In genomic region chr16:21603920-21604319, GRCh38 we compare ENCODE assay signal across 2 cellular contexts.
TF ChIP-seq lines count a peak whose summit lies in the region.

No MANE protein-coding gene starts in this region.

TF ChIP-seq in HepG2, 621 proteins besides CTCF, POLR2A, EP300 and RAD21 (continues in another document):
- TF ChIP-seq ZNF552 (CRISPR knock-in tag; IDR thresholded peaks at IDR 0.05; ENCODE audit: borderline replicate concordance) (no peak), RARA (CRISPR knock-in tag; IDR thresholded peaks at IDR 0.05) (peak; percentile 29; the same call in 1 of the 2 replicates), TEAD2 (CRISPR knock-in tag; IDR thresholded peaks at IDR 0.05) (no peak), JARID2 (CRISPR knock-in tag; IDR thresholded peaks at IDR 0.05; ENCODE audit: insufficient replicate concordance) (no peak), YEATS4 (CRISPR knock-in tag; IDR thresholded peaks at IDR 0.05; ENCODE audit: borderline replicate concordance) (no peak), ZNF672 (CRISPR knock-in tag; IDR thresholded peaks at IDR 0.05) (no peak), MIXL1 (CRISPR knock-in tag; IDR thresholded peaks at IDR 0.05) (peak; percentile 50; the same call in 1 of the 2 replicates), ZNF329 (CRISPR knock-in tag; IDR thresholded peaks at IDR 0.05; ENCODE audit: low read depth) (no peak), ZNF737 (CRISPR knock-in tag; IDR thresholded peaks at IDR 0.05; ENCODE audit: borderline replicate concordance) (no peak), PRPF4 (IDR thresholded peaks at IDR 0.05; ENCODE audit: low read depth, low read length, poor library complexity, severe bottlenecking) (no peak), PBX2 (CRISPR knock-in tag; IDR thresholded peaks at IDR 0.05) (0 out of 2 replicates have a peak, but pooled peaks have one; percentile 42), ZIK1 (CRISPR knock-in tag; IDR thresholded peaks at IDR 0.05; ENCODE audit: borderline replicate concordance, low read depth) (0 out of 2 replicates have a peak, but pooled peaks have one; percentile 8), GFI1 (CRISPR knock-in tag; IDR thresholded peaks at IDR 0.05; ENCODE audit: borderline replicate concordance) (no peak), ZMYM4 (CRISPR knock-in tag; IDR thresholded peaks at IDR 0.05) (no peak), ZMYM3 (CRISPR knock-in tag; IDR thresholded peaks at IDR 0.05) (0 out of 2 replicates have a peak, but pooled peaks have one; percentile 25), RXRB (CRISPR knock-in tag; IDR thresholded peaks at IDR 0.05; ENCODE audit: borderline replicate concordance) (peak; percentile 33; the same call in 1 of the 2 replicates), CAMTA2 (CRISPR knock-in tag; IDR thresholded peaks at IDR 0.05; ENCODE audit: borderline replicate concordance) (no peak), ZNF121 (CRISPR knock-in tag; IDR thresholded peaks at IDR 0.05) (peak; percentile 51; the same call in 1 of the 2 replicates), MBNL3 (CRISPR knock-in tag; conservative IDR thresholded peaks at IDR 0.05) (no peak), ZNF256 (CRISPR knock-in tag; conservative IDR thresholded peaks at IDR 0.05) (no peak), ZFY (CRISPR knock-in tag; IDR thresholded peaks at IDR 0.05) (no peak), ZNF143 (CRISPR knock-in tag; IDR thresholded peaks at IDR 0.05) (no peak), HNRNPK (IDR thresholded peaks at IDR 0.05; ENCODE audit: low read depth, low read length, poor library complexity, severe bottlenecking) (no peak), ZNF446 (CRISPR knock-in tag; IDR thresholded peaks at IDR 0.05) (no peak), ZNF333 (CRISPR knock-in tag; IDR thresholded peaks at IDR 0.05; ENCODE audit: borderline replicate concordance) (no peak), CEBPG (CRISPR knock-in tag; IDR thresholded peaks at IDR 0.05) (no peak), GATAD2A (CRISPR knock-in tag; IDR thresholded peaks at IDR 0.05) (no peak), ZNF768 (CRISPR knock-in tag; IDR thresholded peaks at IDR 0.05) (no peak), MLX (CRISPR knock-in tag; IDR thresholded peaks at IDR 0.05) (no peak), ZNF451 (CRISPR knock-in tag; IDR thresholded peaks at IDR 0.05) (no peak), ZNF253 (CRISPR knock-in tag; IDR thresholded peaks at IDR 0.05; ENCODE audit: borderline replicate concordance) (no peak), ZNF644 (CRISPR knock-in tag; IDR thresholded peaks at IDR 0.05; ENCODE audit: low read depth) (no peak), ZNF652 (CRISPR knock-in tag; IDR thresholded peaks at IDR 0.05; ENCODE audit: borderline replicate concordance, low read depth) (peak; percentile 90), ETV5 (CRISPR knock-in tag; IDR thresholded peaks at IDR 0.05; ENCODE audit: borderline replicate concordance) (0 out of 2 replicates have a peak, but pooled peaks have one; percentile 40), FOXC1 (CRISPR knock-in tag; IDR thresholded peaks at IDR 0.05; ENCODE audit: borderline replicate concordance) (no peak), ZNF841 (CRISPR knock-in tag; IDR thresholded peaks at IDR 0.05; ENCODE audit: borderline replicate concordance) (no peak)
- TF ChIP-seq, protein P1, sequence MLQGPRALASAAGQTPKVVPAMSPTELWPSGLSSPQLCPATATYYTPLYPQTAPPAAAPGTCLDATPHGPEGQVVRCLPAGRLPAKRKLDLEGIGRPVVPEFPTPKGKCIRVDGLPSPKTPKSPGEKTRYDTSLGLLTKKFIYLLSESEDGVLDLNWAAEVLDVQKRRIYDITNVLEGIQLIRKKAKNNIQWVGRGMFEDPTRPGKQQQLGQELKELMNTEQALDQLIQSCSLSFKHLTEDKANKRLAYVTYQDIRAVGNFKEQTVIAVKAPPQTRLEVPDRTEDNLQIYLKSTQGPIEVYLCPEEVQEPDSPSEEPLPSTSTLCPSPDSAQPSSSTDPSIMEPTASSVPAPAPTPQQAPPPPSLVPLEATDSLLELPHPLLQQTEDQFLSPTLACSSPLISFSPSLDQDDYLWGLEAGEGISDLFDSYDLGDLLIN (CRISPR knock-in tag; IDR thresholded peaks at IDR 0.05; ENCODE audit: borderline replicate concordance) = no peak

TF ChIP-seq in GM23338, 12 proteins besides CTCF, POLR2A, EP300 and RAD21:
- TF ChIP-seq CREB1 (CRISPR knock-in tag; IDR thresholded peaks at IDR 0.05; ENCODE audit: low read depth) = no peak
- no peak for TF ChIP-seq ZNF114 (CRISPR knock-in tag; IDR thresholded peaks at IDR 0.05)
- no peak for TF ChIP-seq EZH2 (IDR thresholded peaks at IDR 0.05; ENCODE audit: low read depth, unreplicated experiment)
- no peak for TF ChIP-seq NANOG (IDR thresholded peaks at IDR 0.05; ENCODE audit: borderline replicate concordance)
- TF ChIP-seq STAT1 (IDR thresholded peaks at IDR 0.05; ENCODE audit: unreplicated experiment) = no peak
- TF ChIP-seq ZNF331 (CRISPR knock-in tag; IDR thresholded peaks at IDR 0.05; ENCODE audit: low read depth) = no peak
- TF ChIP-seq, protein P2, sequence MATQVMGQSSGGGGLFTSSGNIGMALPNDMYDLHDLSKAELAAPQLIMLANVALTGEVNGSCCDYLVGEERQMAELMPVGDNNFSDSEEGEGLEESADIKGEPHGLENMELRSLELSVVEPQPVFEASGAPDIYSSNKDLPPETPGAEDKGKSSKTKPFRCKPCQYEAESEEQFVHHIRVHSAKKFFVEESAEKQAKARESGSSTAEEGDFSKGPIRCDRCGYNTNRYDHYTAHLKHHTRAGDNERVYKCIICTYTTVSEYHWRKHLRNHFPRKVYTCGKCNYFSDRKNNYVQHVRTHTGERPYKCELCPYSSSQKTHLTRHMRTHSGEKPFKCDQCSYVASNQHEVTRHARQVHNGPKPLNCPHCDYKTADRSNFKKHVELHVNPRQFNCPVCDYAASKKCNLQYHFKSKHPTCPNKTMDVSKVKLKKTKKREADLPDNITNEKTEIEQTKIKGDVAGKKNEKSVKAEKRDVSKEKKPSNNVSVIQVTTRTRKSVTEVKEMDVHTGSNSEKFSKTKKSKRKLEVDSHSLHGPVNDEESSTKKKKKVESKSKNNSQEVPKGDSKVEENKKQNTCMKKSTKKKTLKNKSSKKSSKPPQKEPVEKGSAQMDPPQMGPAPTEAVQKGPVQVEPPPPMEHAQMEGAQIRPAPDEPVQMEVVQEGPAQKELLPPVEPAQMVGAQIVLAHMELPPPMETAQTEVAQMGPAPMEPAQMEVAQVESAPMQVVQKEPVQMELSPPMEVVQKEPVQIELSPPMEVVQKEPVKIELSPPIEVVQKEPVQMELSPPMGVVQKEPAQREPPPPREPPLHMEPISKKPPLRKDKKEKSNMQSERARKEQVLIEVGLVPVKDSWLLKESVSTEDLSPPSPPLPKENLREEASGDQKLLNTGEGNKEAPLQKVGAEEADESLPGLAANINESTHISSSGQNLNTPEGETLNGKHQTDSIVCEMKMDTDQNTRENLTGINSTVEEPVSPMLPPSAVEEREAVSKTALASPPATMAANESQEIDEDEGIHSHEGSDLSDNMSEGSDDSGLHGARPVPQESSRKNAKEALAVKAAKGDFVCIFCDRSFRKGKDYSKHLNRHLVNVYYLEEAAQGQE (IDR thresholded peaks at IDR 0.05; ENCODE audit: unreplicated experiment) = no peak
- no peak for TF ChIP-seq EZH2phosphoT487 (IDR thresholded peaks at IDR 0.05; ENCODE audit: unreplicated experiment)
- TF ChIP-seq ZNF462 (CRISPR knock-in tag; IDR thresholded peaks at IDR 0.05) = no peak
- no peak for TF ChIP-seq ETS1 (IDR thresholded peaks at IDR 0.05)
